ENCODE assay signal across 8 cellular contexts in the genomic region with DNA sequence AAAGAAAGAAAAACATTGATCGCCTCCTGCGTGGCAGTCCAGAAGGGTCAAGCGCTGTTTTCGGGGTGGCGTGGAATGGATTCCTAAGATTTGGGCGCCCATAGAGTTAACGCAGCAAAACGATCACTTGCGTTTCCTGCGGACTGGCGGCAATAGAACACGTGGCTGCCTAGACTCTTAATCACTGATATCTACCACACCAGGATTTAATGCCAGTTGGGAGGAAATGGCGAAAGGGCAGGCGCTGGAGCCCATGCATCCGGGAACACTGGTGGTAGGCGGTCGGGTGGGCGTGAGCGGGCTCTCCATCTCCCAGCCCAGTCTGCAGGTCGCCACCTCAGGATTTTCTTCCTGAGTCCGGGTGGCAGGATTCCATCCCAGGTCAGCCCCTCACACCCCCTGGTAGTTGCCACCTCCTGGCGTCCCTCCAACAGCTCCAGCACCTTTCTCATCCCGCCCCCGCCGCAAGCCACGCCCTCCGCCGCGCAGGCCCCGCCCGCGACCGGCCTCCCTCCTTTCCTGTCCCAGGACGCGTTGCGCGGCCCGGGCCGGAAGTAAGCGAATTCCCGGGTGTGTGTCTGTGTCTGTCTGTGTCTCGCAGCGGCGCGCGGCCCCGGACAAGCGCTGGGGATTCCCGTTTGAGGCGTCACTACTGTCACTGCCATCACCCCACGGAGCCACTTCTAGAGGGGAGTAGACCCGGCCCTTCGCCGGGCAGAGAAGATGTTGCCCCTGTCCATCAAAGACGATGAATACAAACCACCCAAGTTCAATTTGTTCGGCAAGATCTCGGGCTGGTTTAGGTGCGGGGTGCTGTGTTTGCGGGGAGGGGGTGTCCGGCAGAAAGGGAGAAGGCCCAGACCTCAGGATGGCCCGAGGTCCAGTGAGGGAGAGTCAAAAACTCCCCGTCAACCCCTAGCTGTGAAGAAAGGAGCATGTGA. TPM values are rescaled to one million over a fixed set of nuclear protein-coding genes. Genes with fewer than 3 reads are reported as not detected.
DNase-seq lines count a peak whose midpoint lies in the region; ATAC-seq and TF ChIP-seq lines count a peak whose summit lies in the region.

A gene with protein sequence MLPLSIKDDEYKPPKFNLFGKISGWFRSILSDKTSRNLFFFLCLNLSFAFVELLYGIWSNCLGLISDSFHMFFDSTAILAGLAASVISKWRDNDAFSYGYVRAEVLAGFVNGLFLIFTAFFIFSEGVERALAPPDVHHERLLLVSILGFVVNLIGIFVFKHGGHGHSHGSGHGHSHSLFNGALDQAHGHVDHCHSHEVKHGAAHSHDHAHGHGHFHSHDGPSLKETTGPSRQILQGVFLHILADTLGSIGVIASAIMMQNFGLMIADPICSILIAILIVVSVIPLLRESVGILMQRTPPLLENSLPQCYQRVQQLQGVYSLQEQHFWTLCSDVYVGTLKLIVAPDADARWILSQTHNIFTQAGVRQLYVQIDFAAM (plus strand): TSS at position 551 of the 941 bp plus-strand sequence. CDS start 173 bp downstream, at position 724.

- TF ChIP-seq CTCF in astrocyte of the cerebellum (IDR thresholded peaks at IDR 0.05; ENCODE audit: low read depth, low read length, missing control alignments) (no peak), vagina (IDR thresholded peaks at IDR 0.05) (no peak)

- H3K9ac ChIP-seq in rectal smooth muscle tissue (ENCODE audit: low read length), result peak within 1 kb of the TSS; percentile 77

- peak within 1 kb of the TSS; percentile 89 for H3K27ac ChIP-seq in rectal smooth muscle tissue (ENCODE audit: low read depth, low read length)
- peak within 1 kb of the TSS; percentile 93 for H3K27ac ChIP-seq in vagina

- in situ Hi-C loops in astrocyte of the cerebellum (cut with HindIII; ENCODE audit: low sequenced_read_pairs), result no loop called here

- H3K4me1 ChIP-seq in rectal smooth muscle tissue (ENCODE audit: control insufficient read depth, insufficient read depth, low read length), result peaks cover 14% of the 10 kb centered on the region
- peaks cover 27% of the 10 kb centered on the region for H3K4me1 ChIP-seq in vagina

- H3K27me3 ChIP-seq in rectal smooth muscle tissue (ENCODE audit: control insufficient read depth, insufficient read depth, low read length) (no peaks in the 10 kb centered on the region), vagina (no peaks in the 10 kb centered on the region)

- DNase-seq in NCI-H2029 treated with DMSO at 0.1 percent for 48 hours (lab: John Stamatoyannopoulos, UW) (peak; percentile 92), T-helper 9 cell (peak; percentile 98), astrocyte of the cerebellum (ENCODE audit: low read depth) (peak; percentile 53), hepatic stellate cell (ENCODE audit: low spot score) (peak; percentile 79), vagina (ENCODE audit: extremely low spot score in 2 of 2) (peak; percentile 94 to 97)

- no peaks in the 10 kb centered on the region for H3K9me3 ChIP-seq in vagina

- H3K36me3 ChIP-seq in rectal smooth muscle tissue (ENCODE audit: control insufficient read depth, insufficient read depth, low read length), result peaks cover 2% of the 10 kb centered on the region
- peaks cover 0 to 16% of the 10 kb centered on the region in 2 donors for H3K36me3 ChIP-seq in vagina

- intact Hi-C loops in vagina (cut with DNase I), result no loop called here

- ATAC-seq in GM18508 (IDR thresholded peaks at IDR 0.05; ENCODE audit: insufficient read depth, unreplicated experiment) (peak; percentile 47), HG02973 (IDR thresholded peaks at IDR 0.05; ENCODE audit: unreplicated experiment) (peak; percentile 71)

- H3K4me3 ChIP-seq in astrocyte of the cerebellum (ENCODE audit: low read depth, low read length) (peak within 1 kb of the TSS; percentile 87), rectal smooth muscle tissue (ENCODE audit: low read length) (peak within 1 kb of the TSS; percentile 94), vagina (peak within 1 kb of the TSS; percentile 86 to 90)

- TF ChIP-seq POLR2A in vagina (IDR thresholded peaks at IDR 0.05), result peak in 1 of 2 donors; percentile 50

RNA-seq across cellular contexts. Expression of the gene that starts here (rescaled TPM):
- 14.2 TPM for total RNA-seq in vagina

Comparison
In these comparisons a context has a peak if more than half of its experiments do, and no peak if none do; other contexts are left out.
1. Peak in every context shown above with its lines: DNase-seq, ATAC-seq, H3K4me3 ChIP-seq and H3K27ac ChIP-seq.